Comparison of ENCODE assay signal across 13 cellular contexts in the genomic region with DNA sequence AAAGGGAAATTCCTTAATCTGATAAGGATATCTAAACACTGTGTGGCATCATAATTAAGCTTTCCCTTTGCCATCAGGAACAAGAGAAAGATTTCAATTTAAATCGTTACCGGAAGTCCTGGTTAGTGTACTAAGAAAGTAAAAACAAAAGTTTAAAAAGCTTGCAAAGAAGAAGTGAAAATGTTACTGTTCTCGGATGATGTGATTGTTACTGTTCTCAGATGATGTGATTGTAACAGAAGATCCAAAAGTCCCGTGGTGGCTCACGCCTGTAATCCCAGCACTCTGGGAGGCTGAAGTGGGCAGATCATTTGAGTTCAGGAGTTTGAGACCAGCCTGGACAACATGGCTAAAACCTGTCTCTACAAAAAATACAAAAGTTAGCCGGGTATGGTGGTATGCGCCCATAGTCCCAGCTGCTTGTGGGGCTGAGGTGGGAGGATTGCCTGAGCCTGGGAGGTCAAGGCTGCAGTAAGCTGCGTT.
DNase-seq lines count a peak whose midpoint lies in the region; ATAC-seq and TF ChIP-seq lines count a peak whose summit lies in the region.
"Had no signal": no experiment of that assay in that cellular context is flagged by ENCODE, and none has a peak within 500 bp of the region (broad histone marks: within the 10 kb centered on the region; RNA-seq: fewer than 3 reads in every experiment).

No MANE protein-coding gene starts in this region.

- H3K36me3 ChIP-seq in OCI-LY7 (ENCODE audit: insufficient read depth, low read length): no peaks in the 10 kb centered on the region; the same call in 1 of the 2 replicates

- H2AFZ ChIP-seq in OCI-LY7 (ENCODE audit: low read length): peak overlapping the region; percentile 49; the same call in 1 of the 2 replicates

- no peaks in the 10 kb centered on the region for H3K9me2 ChIP-seq in OCI-LY7 (ENCODE audit: insufficient read depth, low read length)

- peaks cover 2 to 3% of the 10 kb centered on the region in 2 donors for H3K4me1 Mint-ChIP-seq in effector memory CD8-positive, alpha-beta T cell (ENCODE audit: low read depth in 2 of 2)

- no TSS peak for BruUV-seq in OCI-LY7 (replicated peaks; lab: Mats Ljungman, UMichigan)

- DNase-seq in CD1c-positive myeloid dendritic cell (ENCODE audit: extremely low spot score) (peak; percentile 77), OCI-LY7 (ENCODE audit: low spot score) (peak; percentile 64), HK-2 (ENCODE audit: unreplicated experiment) (no peak), SKM-1 (lab: John Stamatoyannopoulos, UW; ENCODE audit: unreplicated experiment) (no peak)
- DNase-seq in effector memory CD8-positive, alpha-beta T cell: no peak
- DNase-seq: activated T-cell treated with anti-CD3 and anti-CD28 coated beads, Interleukin-2, amount 50 U/mL, for 24 hours; CD8-positive, alpha-beta memory T cell; cerebellar nuclear complex; Kasumi-1; NCI-H69 had no signal

- H3K4me3 ChIP-seq in OCI-LY7 (ENCODE audit: low read depth, low read length, poor library complexity, severe bottlenecking): peak overlapping the region; percentile 5

- H3K4me2 ChIP-seq in OCI-LY7 (ENCODE audit: low read length): peak overlapping the region; percentile 37

- H3K4me1 ChIP-seq in OCI-LY7 (ENCODE audit: insufficient read depth, low read length, poor library complexity, severe bottlenecking): peaks cover 11% of the 10 kb centered on the region

- H3K27me3 Mint-ChIP-seq in effector memory CD8-positive, alpha-beta T cell: no peaks in the 10 kb centered on the region
- H3K27me3 Mint-ChIP-seq: activated T-cell treated with anti-CD3 and anti-CD28 coated beads, Interleukin-2, amount 50 U/mL, for 24 hours; CD8-positive, alpha-beta memory T cell had no signal

- no peaks in the 10 kb centered on the region for H3K9me3 Mint-ChIP-seq in effector memory CD8-positive, alpha-beta T cell
- H3K9me3 Mint-ChIP-seq: CD8-positive, alpha-beta memory T cell had no signal

- POLR2A ChIA-PET in OCI-LY7 (lab: Charles Lee): interaction anchor here (0.6 to 0.7 kb wide), 2 partner anchors 1021 to 1525 kb away, joined by 3 to 8 read pairs; no protein-coding TSS in a partner anchor

- intact Hi-C loops in OCI-LY7 (cut with micrococcal nuclease; ENCODE audit: unreplicated experiment): no loop called here

- no peaks in the 10 kb centered on the region for H3K79me2 ChIP-seq in OCI-LY7 (ENCODE audit: insufficient read depth, low read depth, low read length)

- H3K36me3 Mint-ChIP-seq in effector memory CD8-positive, alpha-beta T cell (ENCODE audit: insufficient read depth): peaks cover 3% of the 10 kb centered on the region
- H3K36me3 Mint-ChIP-seq: CD8-positive, alpha-beta memory T cell had no signal

- ATAC-seq in GM18909 (IDR thresholded peaks at IDR 0.05; ENCODE audit: poor library complexity, unreplicated experiment) (peak; percentile 77), HG02884 (IDR thresholded peaks at IDR 0.05; ENCODE audit: unreplicated experiment) (peak; percentile 52), GM19023 (IDR thresholded peaks at IDR 0.05; ENCODE audit: unreplicated experiment) (no peak)
- ATAC-seq in effector memory CD8-positive, alpha-beta T cell (replicated peaks): no peak

- H4K20me1 ChIP-seq in OCI-LY7 (ENCODE audit: insufficient read depth, low read length): no peaks in the 10 kb centered on the region

- TF ChIP-seq CTCF in OCI-LY7 (conservative IDR thresholded peaks at IDR 0.05; ENCODE audit: low read length): no peak

- no peak overlapping the region for H3K4me3 Mint-ChIP-seq in effector memory CD8-positive, alpha-beta T cell
- H3K4me3 Mint-ChIP-seq: activated T-cell treated with anti-CD3 and anti-CD28 coated beads, Interleukin-2, amount 50 U/mL, for 24 hours; CD8-positive, alpha-beta memory T cell had no signal

- peaks cover 29% of the 10 kb centered on the region; the same call in 1 of the 2 replicates for H3K9me3 ChIP-seq in OCI-LY7 (ENCODE audit: low read length)

- CTCF ChIA-PET in OCI-LY7 (lab: Charles Lee; ENCODE audit: unreplicated experiment): interaction anchor here (1.0 kb wide), 1 partner anchor 10 kb away, joined by 3 read pairs; no protein-coding TSS in a partner anchor

- peak overlapping the region; percentile 54 for H3K27ac ChIP-seq in OCI-LY7 (ENCODE audit: low read depth, low read length, poor library complexity, severe bottlenecking)

- no peak overlapping the region for H3K27ac Mint-ChIP-seq in effector memory CD8-positive, alpha-beta T cell
- H3K27ac Mint-ChIP-seq: activated T-cell treated with anti-CD3 and anti-CD28 coated beads, Interleukin-2, amount 50 U/mL, for 24 hours; CD8-positive, alpha-beta memory T cell had no signal

Comparison
In these comparisons a context has a peak if more than half of its experiments do, and no peak if none do; other contexts are left out.
1. DNase-seq: peak in CD1c-positive myeloid dendritic cell (single experiment) and OCI-LY7 (single experiment); none in HK-2 (single experiment), SKM-1 (single experiment) and effector memory CD8-positive, alpha-beta T cell (0 of 3).
2. ATAC-seq: peak in GM18909 (single experiment) and HG02884 (single experiment); none in effector memory CD8-positive, alpha-beta T cell (single experiment) and GM19023 (single experiment).